In genomic region chr15:68637755-68638405, GRCh38 we compare ENCODE assay signal across 1 cellular context.
TF ChIP-seq lines count a peak whose summit lies in the region.

No MANE protein-coding gene starts in this region.

TF ChIP-seq in liver, 16 proteins besides CTCF, POLR2A, EP300 and RAD21 (continued from another document):
- TF ChIP-seq REST (IDR thresholded peaks at IDR 0.05) = no peak
- no peak for TF ChIP-seq SP1 (IDR thresholded peaks at IDR 0.05)
- TF ChIP-seq ZBTB33 (IDR thresholded peaks at IDR 0.05) = no peak
